11 cellular contexts compared by ENCODE assay signal in genomic region chr3:190265795-190266194, GRCh38. TPM values are rescaled to one million over a fixed set of nuclear protein-coding genes. Genes with fewer than 3 reads are reported as not detected.
DNase-seq lines count a peak whose midpoint lies in the region; ATAC-seq and TF ChIP-seq lines count a peak whose summit lies in the region.
"Had no signal": no experiment of that assay in that cellular context is flagged by ENCODE, and none has a peak within 500 bp of the region (broad histone marks: within the 10 kb centered on the region; RNA-seq: fewer than 3 reads in every experiment).

No MANE protein-coding gene starts in this region.

- no peaks in the 10 kb centered on the region; the same call in 1 of the 2 replicates for H3K9me3 Mint-ChIP-seq in WTC11

- no peak for TF ChIP-seq CTCF in fibroblast of mammary gland (conservative IDR thresholded peaks at IDR 0.05; ENCODE audit: control insufficient read depth, insufficient read depth, low read depth, low read length)
- no peak for TF ChIP-seq CTCF in retinal pigment epithelial cell (conservative IDR thresholded peaks at IDR 0.05; ENCODE audit: low read depth, low read length)
- no peak for TF ChIP-seq CTCF in WTC11 (IDR thresholded peaks at IDR 0.05)

- no peak overlapping the region for H3K27ac Mint-ChIP-seq in WTC11

- H3K27ac ChIP-seq in caudate nucleus (ENCODE audit: low read depth, low read length): no peak overlapping the region
- H3K27ac ChIP-seq: heart right ventricle had no signal

- CTCF ChIA-PET in WTC11 (lab: Charles Lee): interaction anchor here (1.4 kb wide), 1 partner anchor 56 kb away, joined by 5 read pairs; the partner anchor contains the start of gene CLDN1

- no peaks in the 10 kb centered on the region for H3K36me3 Mint-ChIP-seq in WTC11

- no peaks in the 10 kb centered on the region for H3K27me3 Mint-ChIP-seq in WTC11 (ENCODE audit: low read depth)

- POLR2A ChIA-PET in WTC11 (lab: Charles Lee): no interaction called here

- no peak overlapping the region for H3K4me3 Mint-ChIP-seq in WTC11

- DNase-seq in GM04503 (ENCODE audit: low read depth) (peak; percentile 27), RPMI7951 (ENCODE audit: low read depth) (peak; percentile 97), fibroblast of mammary gland (ENCODE audit: low read depth) (peak; percentile 28), retinal pigment epithelial cell (ENCODE audit: low read depth) (peak; percentile 59), caudate nucleus (lab: John Stamatoyannopoulos, UW) (no peak), WTC11 (ENCODE audit: low spot score) (no peak)
- DNase-seq: cortex of kidney, heart right ventricle, spleen had no signal

- ATAC-seq in HG03025 (IDR thresholded peaks at IDR 0.05; ENCODE audit: low FRiP score, unreplicated experiment): no peak
- ATAC-seq in GM21528 (IDR thresholded peaks at IDR 0.05; ENCODE audit: low FRiP score, unreplicated experiment): no peak
- no peak for ATAC-seq in WTC11
- ATAC-seq: heart right ventricle had no signal

- no peak overlapping the region for H3K4me3 ChIP-seq in fibroblast of mammary gland (ENCODE audit: control insufficient read depth, low read depth, low read length)
- H3K4me3 ChIP-seq in retinal pigment epithelial cell (ENCODE audit: low read length): no peak overlapping the region
- H3K4me3 ChIP-seq: heart right ventricle, spleen had no signal

- peaks cover 7% of the 10 kb centered on the region for H3K4me1 Mint-ChIP-seq in WTC11

TF ChIP-seq in WTC11, 78 proteins besides CTCF, POLR2A, EP300 and RAD21:
- TF ChIP-seq ZNF423 (CRISPR knock-in tag; IDR thresholded peaks at IDR 0.05): no peak
- no peak for TF ChIP-seq JUN (CRISPR knock-in tag; IDR thresholded peaks at IDR 0.05)
- no peak for TF ChIP-seq OVOL2 (CRISPR knock-in tag; IDR thresholded peaks at IDR 0.05; ENCODE audit: borderline replicate concordance)

RNA-seq across cellular contexts. Expression of gene CLDN1, which starts 56.5 kb away (rescaled TPM):
- total RNA-seq in RPMI7951 (2014; rRNA removed; shearing (Covaris generic)): 0.59 and 1.3 TPM in 2 replicates
- total RNA-seq in WTC11 (2021): 4.4 to 5.9 TPM (median 5.7 TPM) in 3 replicates

Comparison
In these comparisons a context has a peak if more than half of its experiments do, and no peak if none do; other contexts are left out.
1. DNase-seq: peak in GM04503 (single experiment), RPMI7951 (single experiment), fibroblast of mammary gland (single experiment) and retinal pigment epithelial cell (single experiment); none in caudate nucleus (0 of 61) and WTC11 (single experiment).